1 cellular context compared by ENCODE assay signal in the genomic region with DNA sequence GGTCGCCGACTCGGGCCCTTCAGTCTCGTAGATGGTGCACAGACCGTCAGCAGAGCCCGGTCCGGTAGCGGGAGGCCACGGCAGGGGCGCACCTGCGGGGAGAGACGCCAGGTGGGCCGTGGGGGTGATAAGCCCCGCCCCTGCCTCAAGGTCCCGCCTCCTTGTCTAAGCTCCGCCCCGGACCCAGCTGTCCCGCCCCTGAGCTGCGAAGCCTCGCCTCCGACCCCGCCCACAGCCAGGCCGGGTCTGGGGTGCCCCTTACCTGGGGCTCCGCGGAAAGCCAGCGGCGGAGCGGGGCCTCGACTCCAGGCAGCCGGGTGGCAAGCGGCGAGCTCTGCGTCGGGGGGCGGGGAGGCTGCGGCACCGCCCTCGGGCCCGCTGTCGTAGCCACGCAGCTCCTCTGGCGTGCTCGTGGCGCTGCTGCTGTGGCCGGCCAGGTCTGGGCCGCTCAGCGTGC.
A peak's percentile ranks its signal among the peaks of the same experiment; 100 is the strongest.
TF ChIP-seq lines count a peak whose summit lies in the region.

No MANE protein-coding gene starts in this region.

TF ChIP-seq in HepG2, 621 proteins besides CTCF, POLR2A, EP300 and RAD21 (continued from another document):
- TF ChIP-seq, protein P1, sequence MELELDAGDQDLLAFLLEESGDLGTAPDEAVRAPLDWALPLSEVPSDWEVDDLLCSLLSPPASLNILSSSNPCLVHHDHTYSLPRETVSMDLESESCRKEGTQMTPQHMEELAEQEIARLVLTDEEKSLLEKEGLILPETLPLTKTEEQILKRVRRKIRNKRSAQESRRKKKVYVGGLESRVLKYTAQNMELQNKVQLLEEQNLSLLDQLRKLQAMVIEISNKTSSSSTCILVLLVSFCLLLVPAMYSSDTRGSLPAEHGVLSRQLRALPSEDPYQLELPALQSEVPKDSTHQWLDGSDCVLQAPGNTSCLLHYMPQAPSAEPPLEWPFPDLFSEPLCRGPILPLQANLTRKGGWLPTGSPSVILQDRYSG (CRISPR knock-in tag; IDR thresholded peaks at IDR 0.05) = no peak
- TF ChIP-seq ZNF777 (CRISPR knock-in tag; IDR thresholded peaks at IDR 0.05) (peak; percentile 86; the same call in 1 of the 2 replicates), RFXAP (CRISPR knock-in tag; IDR thresholded peaks at IDR 0.05; ENCODE audit: borderline replicate concordance) (peak; percentile 13; the same call in 1 of the 2 replicates), HDAC1 (CRISPR knock-in tag; IDR thresholded peaks at IDR 0.05) (peak; percentile 28), PPARG (CRISPR knock-in tag; conservative IDR thresholded peaks at IDR 0.05) (0 out of 2 replicates have a peak, but pooled peaks have one; percentile 5), TCF12 (IDR thresholded peaks at IDR 0.05) (no peak), TCF12 (CRISPR knock-in tag; IDR thresholded peaks at IDR 0.05) (peak; percentile 44; the same call in 1 of the 2 replicates), ZNF337 (CRISPR knock-in tag; IDR thresholded peaks at IDR 0.05; ENCODE audit: borderline replicate concordance, low read depth) (no peak), ZNF441 (CRISPR knock-in tag; IDR thresholded peaks at IDR 0.05; ENCODE audit: borderline replicate concordance) (0 out of 2 replicates have a peak, but pooled peaks have one; percentile 3), NONO (IDR thresholded peaks at IDR 0.05) (no peak), NONO (CRISPR knock-in tag; conservative IDR thresholded peaks at IDR 0.05) (no peak), ARNT2 (CRISPR knock-in tag; IDR thresholded peaks at IDR 0.05; ENCODE audit: low read depth) (0 out of 2 replicates have a peak, but pooled peaks have one; percentile 9), ZFX (CRISPR knock-in tag; IDR thresholded peaks at IDR 0.05; ENCODE audit: low read depth) (no peak; the same call in 1 of the 2 replicates), JUNB (CRISPR knock-in tag; IDR thresholded peaks at IDR 0.05; ENCODE audit: borderline replicate concordance) (no peak), HNRNPH1 (optimal IDR thresholded peaks at IDR 0.05; ENCODE audit: low read depth, low read length) (no peak), GABPB1 (CRISPR knock-in tag; IDR thresholded peaks at IDR 0.05) (0 out of 2 replicates have a peak, but pooled peaks have one; percentile 24), KDM5B (CRISPR knock-in tag; IDR thresholded peaks at IDR 0.05; ENCODE audit: borderline replicate concordance) (0 out of 2 replicates have a peak, but pooled peaks have one; percentile 48), SMAD1 (CRISPR knock-in tag; IDR thresholded peaks at IDR 0.05; ENCODE audit: borderline replicate concordance, low read depth) (peak; percentile 68; the same call in 1 of the 2 replicates), ZEB1 (IDR thresholded peaks at IDR 0.05; ENCODE audit: insufficient replicate concordance, low read depth) (peak; percentile 89), SP4 (CRISPR knock-in tag; IDR thresholded peaks at IDR 0.05) (no peak; the same call in 1 of the 2 replicates), ESRRA (CRISPR knock-in tag; IDR thresholded peaks at IDR 0.05; ENCODE audit: low read depth) (0 out of 2 replicates have a peak, but pooled peaks have one; percentile 8), ZNF670 (CRISPR knock-in tag; IDR thresholded peaks at IDR 0.05; ENCODE audit: borderline replicate concordance) (0 out of 2 replicates have a peak, but pooled peaks have one; percentile 14), ZNF136 (CRISPR knock-in tag; IDR thresholded peaks at IDR 0.05; ENCODE audit: low read depth) (no peak), XRCC5 (optimal IDR thresholded peaks at IDR 0.05; ENCODE audit: low read length) (no peak), ZNF274 (CRISPR knock-in tag; IDR thresholded peaks at IDR 0.05) (no peak), RBFOX2 (IDR thresholded peaks at IDR 0.05; ENCODE audit: low read depth, low read length) (peak; percentile 61), NCOA5 (CRISPR knock-in tag; IDR thresholded peaks at IDR 0.05) (no peak), ZNF160 (CRISPR knock-in tag; IDR thresholded peaks at IDR 0.05) (peak; percentile 29; the same call in 1 of the 2 replicates), ZNF30 (CRISPR knock-in tag; IDR thresholded peaks at IDR 0.05) (no peak), KLF15 (CRISPR knock-in tag; IDR thresholded peaks at IDR 0.05; ENCODE audit: borderline replicate concordance) (0 out of 2 replicates have a peak, but pooled peaks have one; percentile 23), ZBTB3 (CRISPR knock-in tag; IDR thresholded peaks at IDR 0.05; ENCODE audit: borderline replicate concordance, low read depth) (no peak), RXRB (CRISPR knock-in tag; IDR thresholded peaks at IDR 0.05; ENCODE audit: borderline replicate concordance) (0 out of 2 replicates have a peak, but pooled peaks have one; percentile 4), ZNF547 (CRISPR knock-in tag; IDR thresholded peaks at IDR 0.05) (peak; percentile 60; the same call in 1 of the 2 replicates), ZNF333 (CRISPR knock-in tag; IDR thresholded peaks at IDR 0.05; ENCODE audit: borderline replicate concordance) (0 out of 2 replicates have a peak, but pooled peaks have one; percentile 2), ZFP36L1 (CRISPR knock-in tag; IDR thresholded peaks at IDR 0.05) (no peak), MXI1 (IDR thresholded peaks at IDR 0.05; ENCODE audit: borderline replicate concordance, low read depth, low read length) (0 out of 3 replicates have a peak, but pooled peaks have one; percentile 18), ZNF451 (CRISPR knock-in tag; IDR thresholded peaks at IDR 0.05) (peak; percentile 91)
- TF ChIP-seq, protein P2, sequence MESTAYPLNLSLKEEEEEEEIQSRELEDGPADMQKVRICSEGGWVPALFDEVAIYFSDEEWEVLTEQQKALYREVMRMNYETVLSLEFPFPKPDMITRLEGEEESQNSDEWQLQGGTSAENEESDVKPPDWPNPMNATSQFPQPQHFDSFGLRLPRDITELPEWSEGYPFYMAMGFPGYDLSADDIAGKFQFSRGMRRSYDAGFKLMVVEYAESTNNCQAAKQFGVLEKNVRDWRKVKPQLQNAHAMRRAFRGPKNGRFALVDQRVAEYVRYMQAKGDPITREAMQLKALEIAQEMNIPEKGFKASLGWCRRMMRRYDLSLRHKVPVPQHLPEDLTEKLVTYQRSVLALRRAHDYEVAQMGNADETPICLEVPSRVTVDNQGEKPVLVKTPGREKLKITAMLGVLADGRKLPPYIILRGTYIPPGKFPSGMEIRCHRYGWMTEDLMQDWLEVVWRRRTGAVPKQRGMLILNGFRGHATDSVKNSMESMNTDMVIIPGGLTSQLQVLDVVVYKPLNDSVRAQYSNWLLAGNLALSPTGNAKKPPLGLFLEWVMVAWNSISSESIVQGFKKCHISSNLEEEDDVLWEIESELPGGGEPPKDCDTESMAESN (CRISPR knock-in tag; conservative IDR thresholded peaks at IDR 0.05) = no peak; the same call in 1 of the 2 replicates
- TF ChIP-seq, protein P3, sequence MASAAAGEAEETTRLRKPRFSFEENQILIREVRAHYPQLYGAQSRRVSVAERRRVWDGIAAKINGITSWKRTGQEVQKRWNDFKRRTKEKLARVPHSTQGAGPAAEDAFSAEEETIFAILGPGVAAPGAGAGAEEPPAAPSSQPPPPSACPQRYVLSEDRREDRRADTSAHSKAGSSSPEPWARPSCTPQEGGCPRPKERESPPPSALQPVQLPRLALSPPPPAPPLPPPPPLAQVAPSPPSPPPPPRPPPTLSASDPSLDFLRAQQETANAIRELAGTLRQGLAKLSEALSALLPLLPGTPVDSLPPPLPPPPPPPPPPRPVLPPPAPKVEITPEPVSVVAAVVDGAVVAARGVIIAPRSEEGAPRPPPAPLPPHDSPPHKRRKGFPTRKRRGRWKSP (CRISPR knock-in tag; IDR thresholded peaks at IDR 0.05) = 0 out of 2 replicates have a peak, but pooled peaks have one; percentile 11
- TF ChIP-seq, protein P4, sequence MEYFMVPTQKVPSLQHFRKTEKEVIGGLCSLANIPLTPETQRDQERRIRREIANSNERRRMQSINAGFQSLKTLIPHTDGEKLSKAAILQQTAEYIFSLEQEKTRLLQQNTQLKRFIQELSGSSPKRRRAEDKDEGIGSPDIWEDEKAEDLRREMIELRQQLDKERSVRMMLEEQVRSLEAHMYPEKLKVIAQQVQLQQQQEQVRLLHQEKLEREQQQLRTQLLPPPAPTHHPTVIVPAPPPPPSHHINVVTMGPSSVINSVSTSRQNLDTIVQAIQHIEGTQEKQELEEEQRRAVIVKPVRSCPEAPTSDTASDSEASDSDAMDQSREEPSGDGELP (IDR thresholded peaks at IDR 0.05; ENCODE audit: borderline replicate concordance, low read depth) = 0 out of 2 replicates have a peak, but pooled peaks have one; percentile 20
- TF ChIP-seq, protein P5, sequence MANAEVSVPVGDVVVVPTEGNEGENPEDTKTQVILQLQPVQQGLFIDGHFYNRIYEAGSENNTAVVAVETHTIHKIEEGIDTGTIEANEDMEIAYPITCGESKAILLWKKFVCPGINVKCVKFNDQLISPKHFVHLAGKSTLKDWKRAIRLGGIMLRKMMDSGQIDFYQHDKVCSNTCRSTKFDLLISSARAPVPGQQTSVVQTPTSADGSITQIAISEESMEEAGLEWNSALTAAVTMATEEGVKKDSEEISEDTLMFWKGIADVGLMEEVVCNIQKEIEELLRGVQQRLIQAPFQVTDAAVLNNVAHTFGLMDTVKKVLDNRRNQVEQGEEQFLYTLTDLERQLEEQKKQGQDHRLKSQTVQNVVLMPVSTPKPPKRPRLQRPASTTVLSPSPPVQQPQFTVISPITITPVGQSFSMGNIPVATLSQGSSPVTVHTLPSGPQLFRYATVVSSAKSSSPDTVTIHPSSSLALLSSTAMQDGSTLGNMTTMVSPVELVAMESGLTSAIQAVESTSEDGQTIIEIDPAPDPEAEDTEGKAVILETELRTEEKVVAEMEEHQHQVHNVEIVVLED (CRISPR knock-in tag; IDR thresholded peaks at IDR 0.05; ENCODE audit: borderline replicate concordance) = peak; percentile 4; the same call in 1 of the 2 replicates
- TF ChIP-seq, protein P6, sequence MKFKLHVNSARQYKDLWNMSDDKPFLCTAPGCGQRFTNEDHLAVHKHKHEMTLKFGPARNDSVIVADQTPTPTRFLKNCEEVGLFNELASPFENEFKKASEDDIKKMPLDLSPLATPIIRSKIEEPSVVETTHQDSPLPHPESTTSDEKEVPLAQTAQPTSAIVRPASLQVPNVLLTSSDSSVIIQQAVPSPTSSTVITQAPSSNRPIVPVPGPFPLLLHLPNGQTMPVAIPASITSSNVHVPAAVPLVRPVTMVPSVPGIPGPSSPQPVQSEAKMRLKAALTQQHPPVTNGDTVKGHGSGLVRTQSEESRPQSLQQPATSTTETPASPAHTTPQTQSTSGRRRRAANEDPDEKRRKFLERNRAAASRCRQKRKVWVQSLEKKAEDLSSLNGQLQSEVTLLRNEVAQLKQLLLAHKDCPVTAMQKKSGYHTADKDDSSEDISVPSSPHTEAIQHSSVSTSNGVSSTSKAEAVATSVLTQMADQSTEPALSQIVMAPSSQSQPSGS (CRISPR knock-in tag; IDR thresholded peaks at IDR 0.05) = 0 out of 2 replicates have a peak, but pooled peaks have one; percentile 20
- TF ChIP-seq, protein P7, sequence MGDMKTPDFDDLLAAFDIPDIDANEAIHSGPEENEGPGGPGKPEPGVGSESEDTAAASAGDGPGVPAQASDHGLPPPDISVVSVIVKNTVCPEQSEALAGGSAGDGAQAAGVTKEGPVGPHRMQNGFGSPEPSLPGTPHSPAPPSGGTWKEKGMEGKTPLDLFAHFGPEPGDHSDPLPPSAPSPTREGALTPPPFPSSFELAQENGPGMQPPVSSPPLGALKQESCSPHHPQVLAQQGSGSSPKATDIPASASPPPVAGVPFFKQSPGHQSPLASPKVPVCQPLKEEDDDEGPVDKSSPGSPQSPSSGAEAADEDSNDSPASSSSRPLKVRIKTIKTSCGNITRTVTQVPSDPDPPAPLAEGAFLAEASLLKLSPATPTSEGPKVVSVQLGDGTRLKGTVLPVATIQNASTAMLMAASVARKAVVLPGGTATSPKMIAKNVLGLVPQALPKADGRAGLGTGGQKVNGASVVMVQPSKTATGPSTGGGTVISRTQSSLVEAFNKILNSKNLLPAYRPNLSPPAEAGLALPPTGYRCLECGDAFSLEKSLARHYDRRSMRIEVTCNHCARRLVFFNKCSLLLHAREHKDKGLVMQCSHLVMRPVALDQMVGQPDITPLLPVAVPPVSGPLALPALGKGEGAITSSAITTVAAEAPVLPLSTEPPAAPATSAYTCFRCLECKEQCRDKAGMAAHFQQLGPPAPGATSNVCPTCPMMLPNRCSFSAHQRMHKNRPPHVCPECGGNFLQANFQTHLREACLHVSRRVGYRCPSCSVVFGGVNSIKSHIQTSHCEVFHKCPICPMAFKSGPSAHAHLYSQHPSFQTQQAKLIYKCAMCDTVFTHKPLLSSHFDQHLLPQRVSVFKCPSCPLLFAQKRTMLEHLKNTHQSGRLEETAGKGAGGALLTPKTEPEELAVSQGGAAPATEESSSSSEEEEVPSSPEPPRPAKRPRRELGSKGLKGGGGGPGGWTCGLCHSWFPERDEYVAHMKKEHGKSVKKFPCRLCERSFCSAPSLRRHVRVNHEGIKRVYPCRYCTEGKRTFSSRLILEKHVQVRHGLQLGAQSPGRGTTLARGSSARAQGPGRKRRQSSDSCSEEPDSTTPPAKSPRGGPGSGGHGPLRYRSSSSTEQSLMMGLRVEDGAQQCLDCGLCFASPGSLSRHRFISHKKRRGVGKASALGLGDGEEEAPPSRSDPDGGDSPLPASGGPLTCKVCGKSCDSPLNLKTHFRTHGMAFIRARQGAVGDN (CRISPR knock-in tag; IDR thresholded peaks at IDR 0.05) = peak; percentile 60
TF ChIP-seq in HepG2: peak in this region for 48.
